In genomic region chr4:54167508-54167907, GRCh38 we compare ENCODE assay signal across 6 cellular contexts.
"Had no signal": no experiment of that assay in that cellular context is flagged by ENCODE, and none has a peak within 500 bp of the region (broad histone marks: within the 10 kb centered on the region; RNA-seq: fewer than 3 reads in every experiment).

No MANE protein-coding gene starts in this region.

- DNase-seq: H9, HCEC 1CT, HFFc6 had no signal

- H3K27ac ChIP-seq: HL-60 had no signal

- H3K4me3 ChIP-seq: GM23338 had no signal

- H3K4me2 ChIP-seq: GM23338 had no signal

- ATAC-seq: GM23338, HepG2 had no signal
